Comparison of ENCODE assay signal across 1 cellular context in the genomic region with DNA sequence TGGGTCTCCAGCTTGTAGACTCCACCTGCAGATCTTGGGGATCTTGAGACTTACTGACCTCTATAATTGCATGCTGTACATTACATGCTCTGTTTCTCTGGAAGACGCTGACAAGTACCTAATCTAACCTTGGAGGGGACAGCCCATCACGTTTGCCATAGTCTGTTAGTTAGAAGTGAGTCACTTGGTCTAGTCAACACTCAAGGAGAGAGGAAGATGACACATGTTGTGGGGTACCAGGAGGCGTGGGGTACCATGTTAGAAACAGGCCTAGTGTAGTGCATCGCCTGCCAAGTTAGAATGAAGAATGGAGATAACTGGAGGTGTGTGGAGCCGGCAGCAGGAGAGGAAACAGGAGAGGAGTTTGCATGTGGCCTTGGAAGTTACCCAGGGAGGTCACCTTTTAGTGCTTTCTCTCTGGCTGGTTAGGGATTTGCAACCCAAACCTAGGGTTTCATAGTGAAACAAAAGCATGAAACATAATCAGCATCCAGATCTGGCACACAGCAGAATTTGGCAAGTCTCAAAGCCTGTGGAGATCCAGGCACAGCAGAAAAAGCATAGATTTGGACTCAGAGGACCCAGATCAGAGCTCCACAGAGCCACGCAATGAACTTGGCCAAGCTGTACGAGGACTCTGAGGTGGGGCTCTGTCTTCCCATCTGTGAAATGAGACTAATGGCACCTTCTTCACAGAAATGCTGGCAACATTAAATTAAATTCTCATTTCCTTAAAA.
TF ChIP-seq lines count a peak whose summit lies in the region.

No MANE protein-coding gene starts in this region.

TF ChIP-seq in IMR-90, 13 proteins besides CTCF, POLR2A, EP300 and RAD21:
- TF ChIP-seq MAFK (IDR thresholded peaks at IDR 0.05; ENCODE audit: low read depth, low read length) (no peak), MXI1 (IDR thresholded peaks at IDR 0.05; ENCODE audit: borderline replicate concordance, low read depth, low read length) (no peak), CEBPB (IDR thresholded peaks at IDR 0.05; ENCODE audit: low read depth, low read length) (no peak), MAZ (IDR thresholded peaks at IDR 0.05; ENCODE audit: borderline replicate concordance, low read depth, low read length) (no peak), NFE2L2 (IDR thresholded peaks at IDR 0.05; ENCODE audit: low read depth, low read length) (no peak), CHD1 (IDR thresholded peaks at IDR 0.05; ENCODE audit: low read depth, low read length) (no peak), BHLHE40 (IDR thresholded peaks at IDR 0.05; ENCODE audit: low read depth, low read length) (no peak), FOS (IDR thresholded peaks at IDR 0.05; ENCODE audit: low read depth, low read length) (no peak), SMC3 (IDR thresholded peaks at IDR 0.05; ENCODE audit: low read depth, low read length) (no peak), RFX5 (IDR thresholded peaks at IDR 0.05; ENCODE audit: low read depth, low read length) (no peak), RCOR1 (IDR thresholded peaks at IDR 0.05; ENCODE audit: insufficient replicate concordance, low read length) (no peak)
- TF ChIP-seq, protein P1, sequence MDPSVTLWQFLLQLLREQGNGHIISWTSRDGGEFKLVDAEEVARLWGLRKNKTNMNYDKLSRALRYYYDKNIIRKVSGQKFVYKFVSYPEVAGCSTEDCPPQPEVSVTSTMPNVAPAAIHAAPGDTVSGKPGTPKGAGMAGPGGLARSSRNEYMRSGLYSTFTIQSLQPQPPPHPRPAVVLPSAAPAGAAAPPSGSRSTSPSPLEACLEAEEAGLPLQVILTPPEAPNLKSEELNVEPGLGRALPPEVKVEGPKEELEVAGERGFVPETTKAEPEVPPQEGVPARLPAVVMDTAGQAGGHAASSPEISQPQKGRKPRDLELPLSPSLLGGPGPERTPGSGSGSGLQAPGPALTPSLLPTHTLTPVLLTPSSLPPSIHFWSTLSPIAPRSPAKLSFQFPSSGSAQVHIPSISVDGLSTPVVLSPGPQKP (IDR thresholded peaks at IDR 0.05; ENCODE audit: borderline replicate concordance, low read depth, low read length), result no peak
- TF ChIP-seq, protein P2, sequence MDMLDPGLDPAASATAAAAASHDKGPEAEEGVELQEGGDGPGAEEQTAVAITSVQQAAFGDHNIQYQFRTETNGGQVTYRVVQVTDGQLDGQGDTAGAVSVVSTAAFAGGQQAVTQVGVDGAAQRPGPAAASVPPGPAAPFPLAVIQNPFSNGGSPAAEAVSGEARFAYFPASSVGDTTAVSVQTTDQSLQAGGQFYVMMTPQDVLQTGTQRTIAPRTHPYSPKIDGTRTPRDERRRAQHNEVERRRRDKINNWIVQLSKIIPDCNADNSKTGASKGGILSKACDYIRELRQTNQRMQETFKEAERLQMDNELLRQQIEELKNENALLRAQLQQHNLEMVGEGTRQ (IDR thresholded peaks at IDR 0.05; ENCODE audit: low read depth, low read length), result no peak
